ENCODE assay signal across 14 cellular contexts in the genomic region with DNA sequence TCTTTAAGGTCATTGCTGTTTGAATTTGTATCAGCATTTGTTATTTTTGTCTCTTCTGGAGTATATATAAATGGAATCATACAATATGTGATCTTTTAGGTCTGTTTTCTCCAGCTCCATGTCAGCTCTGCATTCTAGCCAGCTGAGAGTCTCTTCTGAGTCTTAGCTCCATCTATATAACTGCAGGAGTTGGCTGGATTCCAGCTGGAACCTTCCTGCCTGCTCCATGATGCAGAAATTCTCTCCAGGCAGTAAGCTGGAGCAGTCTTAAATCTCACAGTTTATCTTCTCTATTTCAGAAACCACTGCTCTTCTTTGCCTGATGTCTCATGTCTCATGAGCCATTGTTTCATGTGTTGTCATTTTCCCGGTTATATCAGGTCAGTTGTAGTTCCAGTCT.
DNase-seq lines count a peak whose midpoint lies in the region; ATAC-seq lines count a peak whose summit lies in the region.
"Had no signal": no experiment of that assay in that cellular context is flagged by ENCODE, and none has a peak within 500 bp of the region (broad histone marks: within the 10 kb centered on the region; RNA-seq: fewer than 3 reads in every experiment).

No MANE protein-coding gene starts in this region.

- H3K9me3 Mint-ChIP-seq in natural killer cell treated with Interleukin-12 subunit alpha and Interleukin-12 subunit beta and Interleukin-15 and Interleukin-18, amount 100 ng/mL, for 72 hours: peaks cover 4% of the 10 kb centered on the region
- H3K9me3 Mint-ChIP-seq: activated T-cell treated with anti-CD3 and anti-CD28 coated beads, Interleukin-2, amount 50 U/mL, for 24 hours had no signal

- H3K4me1 Mint-ChIP-seq in natural killer cell treated with Interleukin-12 subunit alpha and Interleukin-12 subunit beta and Interleukin-15 and Interleukin-18, amount 100 ng/mL, for 72 hours (ENCODE audit: low read depth in 2 of 2): no peaks in the 10 kb centered on the region

- no peaks in the 10 kb centered on the region for H3K36me3 Mint-ChIP-seq in natural killer cell treated with Interleukin-12 subunit alpha and Interleukin-12 subunit beta and Interleukin-15 and Interleukin-18, amount 100 ng/mL, for 72 hours
- H3K36me3 Mint-ChIP-seq: neural progenitor cell had no signal

- no peak overlapping the region for H3K27ac Mint-ChIP-seq in natural killer cell treated with Interleukin-12 subunit alpha and Interleukin-12 subunit beta and Interleukin-15 and Interleukin-18, amount 100 ng/mL, for 72 hours
- H3K27ac Mint-ChIP-seq: activated T-cell treated with anti-CD3 and anti-CD28 coated beads, Interleukin-2, amount 50 U/mL, for 24 hours; neural progenitor cell had no signal

- no peak overlapping the region for H3K4me3 Mint-ChIP-seq in natural killer cell treated with Interleukin-12 subunit alpha and Interleukin-12 subunit beta and Interleukin-15 and Interleukin-18, amount 100 ng/mL, for 72 hours
- H3K4me3 Mint-ChIP-seq: activated T-cell treated with anti-CD3 and anti-CD28 coated beads, Interleukin-2, amount 50 U/mL, for 24 hours; neural progenitor cell had no signal

- H3K27me3 ChIP-seq in adipocyte (replicated peaks; ENCODE audit: control insufficient read depth, insufficient read depth, low read length): no peaks in the 10 kb centered on the region
- H3K27me3 ChIP-seq: BLaER1 treated with 17β-estradiol and CSF1 and Interleukin-3, amounts not matched to agents 10 nM and 100 nM; breast epithelium; neural progenitor cell had no signal

- peak; percentile 9 for DNase-seq in Ammon's horn (ENCODE audit: low spot score)
- peak; percentile 71 for DNase-seq in NCI-H1092 (lab: John Stamatoyannopoulos, UW)
- DNase-seq in adipocyte (ENCODE audit: low read depth): peak; percentile 33
- DNase-seq in iris pigment epithelial cell (ENCODE audit: low read depth): peak; percentile 54
- no peak for DNase-seq in natural killer cell treated with Interleukin-12 subunit alpha and Interleukin-12 subunit beta and Interleukin-15 and Interleukin-18, amount 100 ng/mL, for 72 hours (ENCODE audit: low spot score)
- DNase-seq in effector CD8-positive, alpha-beta T cell (lab: John Stamatoyannopoulos, UW): no peak
- no peak for DNase-seq in activated CD8-positive, alpha-beta memory T cell treated with anti-CD3 and anti-CD28 coated beads for 24 hours
- no peak for DNase-seq in SW480 (ENCODE audit: low spot score)
- DNase-seq: activated T-cell treated with anti-CD3 and anti-CD28 coated beads, Interleukin-2, amount 50 U/mL, for 24 hours; NCI-H2029 treated with DMSO at 0.1 percent for 48 hours; SHP77 treated with DMSO at 0.1 percent for 48 hours had no signal

- H3K27me3 Mint-ChIP-seq in natural killer cell treated with Interleukin-12 subunit alpha and Interleukin-12 subunit beta and Interleukin-15 and Interleukin-18, amount 100 ng/mL, for 72 hours: no peaks in the 10 kb centered on the region

- no peaks in the 10 kb centered on the region for H3K4me1 ChIP-seq in adipocyte (ENCODE audit: control insufficient read depth, insufficient read depth, low read length)
- H3K4me1 ChIP-seq: BLaER1 treated with 17β-estradiol and CSF1 and Interleukin-3, amounts not matched to agents 10 nM and 100 nM; breast epithelium; neural progenitor cell had no signal

- H3K9ac ChIP-seq in adipocyte (ENCODE audit: low read length): no peak overlapping the region
- H3K9ac ChIP-seq: BLaER1 treated with 17β-estradiol and CSF1 and Interleukin-3, amounts not matched to agents 10 nM and 100 nM; neural progenitor cell had no signal

- ATAC-seq in natural killer cell treated with Interleukin-12 subunit alpha and Interleukin-12 subunit beta and Interleukin-15 and Interleukin-18, amount 100 ng/mL, for 72 hours: no peak

- H3K9me3 ChIP-seq in adipocyte (ENCODE audit: control insufficient read depth, low read length): no peaks in the 10 kb centered on the region
- H3K9me3 ChIP-seq: BLaER1 treated with 17β-estradiol and CSF1 and Interleukin-3, amounts not matched to agents 10 nM and 100 nM; breast epithelium had no signal

- no peaks in the 10 kb centered on the region for H3K36me3 ChIP-seq in adipocyte (ENCODE audit: control insufficient read depth, insufficient read depth, low read length, severe bottlenecking)
- H3K36me3 ChIP-seq: BLaER1 treated with 17β-estradiol and CSF1 and Interleukin-3, amounts not matched to agents 10 nM and 100 nM; breast epithelium; neural progenitor cell had no signal

- no peak overlapping the region for H3K4me3 ChIP-seq in adipocyte (ENCODE audit: low read length)
- H3K4me3 ChIP-seq: BLaER1 treated with 17β-estradiol and CSF1 and Interleukin-3, amounts not matched to agents 10 nM and 100 nM; breast epithelium; neural progenitor cell had no signal

Comparison
In these comparisons a context has a peak if more than half of its experiments do, and no peak if none do; other contexts are left out.
1. DNase-seq: peak in Ammon's horn (single experiment), NCI-H1092 (single experiment), adipocyte (single experiment) and iris pigment epithelial cell (single experiment); none in natural killer cell treated with Interleukin-12 subunit alpha and Interleukin-12 subunit beta and Interleukin-15 and Interleukin-18, amount 100 ng/mL, for 72 hours (single experiment), effector CD8-positive, alpha-beta T cell (single experiment), activated CD8-positive, alpha-beta memory T cell treated with anti-CD3 and anti-CD28 coated beads for 24 hours (single experiment) and SW480 (single experiment).